ENCODE assay signal across 27 cellular contexts in genomic region chr1:221804303-221804702, GRCh38.
"Had no signal": no experiment of that assay in that cellular context is flagged by ENCODE, and none has a peak within 500 bp of the region (broad histone marks: within the 10 kb centered on the region; RNA-seq: fewer than 3 reads in every experiment).

No MANE protein-coding gene starts in this region.

- H3K27ac ChIP-seq: colonic mucosa, epithelial cell of prostate, gastrocnemius medialis, hepatocyte, neural progenitor cell, prostate gland, right atrium auricular region, testis, tibial artery had no signal

- ATAC-seq: esophagus mucosa; gastrocnemius medialis; left lobe of liver; naive thymus-derived CD4-positive, alpha-beta T cell; sciatic nerve had no signal

- H2AFZ ChIP-seq: hepatocyte, neural progenitor cell had no signal

- H3K4me1 ChIP-seq: colonic mucosa, gastrocnemius medialis, prostate gland, right atrium auricular region, testis, tibial artery had no signal

- H3K4me3 ChIP-seq: colonic mucosa, gastrocnemius medialis, hepatocyte, neural progenitor cell, prostate gland, right atrium auricular region, smooth muscle cell, testis, tibial artery had no signal

- H3K27me3 ChIP-seq: colonic mucosa, gastrocnemius medialis, hepatocyte, neural progenitor cell, right atrium auricular region, testis, tibial artery had no signal

- H3K9ac ChIP-seq: neural progenitor cell had no signal

- H3K4me2 ChIP-seq: hepatocyte, neural progenitor cell, smooth muscle cell had no signal

- H3K79me2 ChIP-seq: hepatocyte had no signal

- H3K36me3 ChIP-seq: colonic mucosa, gastrocnemius medialis, neural progenitor cell, prostate gland, right atrium auricular region, tibial artery had no signal

- FAIRE-seq: kidney had no signal

- DNase-seq: colonic mucosa; effector CD8-positive, alpha-beta T cell; endodermal cell; foreskin fibroblast; gastrocnemius medialis; head of caudate nucleus; kidney; mesenchymal stem cell; midbrain; naive thymus-derived CD4-positive, alpha-beta T cell; stimulated activated CD4-positive, alpha-beta T cell treated with anti-CD3 and anti-CD28 coated beads, Interleukin-12 subunit alpha, Interleukin-12 subunit beta, amount 100 ng/mL, for 4 hours; stimulated activated CD4-positive, alpha-beta T cell treated with anti-CD3 and anti-CD28 coated beads, Interleukin-1b, Interleukin-23, amount 100 ng/mL, for 48 hours; stimulated activated CD4-positive, alpha-beta T cell treated with anti-CD3 and anti-CD28 coated beads, Interleukin-4, amount 100 ng/mL, for 1 hour; stimulated activated CD8-positive, alpha-beta memory T cell treated with anti-CD3 and anti-CD28 coated beads, Interleukin-4, amount 100 ng/mL, for 48 hours; stimulated activated naive CD4-positive, alpha-beta T cell treated with Interleukin-2 at 50 U/mL for 16 hours; substantia nigra; testis; tibial artery had no signal

- H3K9me3 ChIP-seq: colonic mucosa, gastrocnemius medialis, prostate gland, testis, tibial artery had no signal
